Comparison of ENCODE assay signal across 24 cellular contexts in the genomic region with DNA sequence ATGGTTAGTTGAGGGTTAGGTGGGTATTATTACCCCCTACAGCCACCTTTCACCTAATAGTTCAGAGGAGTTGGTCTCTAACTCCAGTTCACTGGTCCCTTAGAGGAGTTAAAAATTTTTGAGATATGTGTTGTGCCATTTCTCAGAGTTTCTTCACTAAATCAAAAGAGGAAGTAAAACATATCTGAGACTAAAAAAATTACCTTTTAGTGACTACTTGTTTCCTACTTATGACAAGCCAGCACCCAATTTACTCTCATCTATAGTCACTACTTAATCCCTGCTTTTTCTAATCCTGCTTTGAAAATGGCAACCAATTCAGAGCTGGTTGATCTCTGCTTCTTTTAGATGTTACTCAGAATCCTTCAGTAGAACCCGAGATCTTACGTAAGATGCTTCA.
DNase-seq lines count a peak whose midpoint lies in the region; ATAC-seq and TF ChIP-seq lines count a peak whose summit lies in the region.
"Had no signal": no experiment of that assay in that cellular context is flagged by ENCODE, and none has a peak within 500 bp of the region (broad histone marks: within the 10 kb centered on the region; RNA-seq: fewer than 3 reads in every experiment).

No MANE protein-coding gene starts in this region.

- TF ChIP-seq CTCF in MM.1S (IDR thresholded peaks at IDR 0.05; ENCODE audit: low read length) (no peak), hepatocyte (IDR thresholded peaks at IDR 0.05; ENCODE audit: poor library complexity) (no peak)

- no peak overlapping the region for H3K27ac Mint-ChIP-seq in stimulated activated memory B cell treated with anti-CD40 and anti-IgM and Interleukin-4, amounts not matched to agents 10 μg/mL and 1 μg/mL and 100 μg/mL, for 72 hours
- H3K27ac Mint-ChIP-seq: immature natural killer cell, nephron progenitor cell, T-helper 17 cell had no signal

- no peak overlapping the region for H3K9ac ChIP-seq in MM.1S (ENCODE audit: low read length)

- H3K4me1 Mint-ChIP-seq in stimulated activated memory B cell treated with anti-CD40 and anti-IgM and Interleukin-4, amounts not matched to agents 10 μg/mL and 1 μg/mL and 100 μg/mL, for 72 hours = peaks cover 8% of the 10 kb centered on the region
- H3K4me1 Mint-ChIP-seq: immature natural killer cell, nephron progenitor cell, T-helper 17 cell had no signal

- no peaks in the 10 kb centered on the region for H3K36me3 ChIP-seq in MM.1S (replicated peaks; ENCODE audit: insufficient read depth, low read length)
- H3K36me3 ChIP-seq in hepatocyte (replicated peaks; ENCODE audit: insufficient read depth, low read depth) = no peaks in the 10 kb centered on the region
- H3K36me3 ChIP-seq: colonic mucosa, heart left ventricle, left ventricle myocardium inferior, WERI-Rb-1 had no signal

- no peaks in the 10 kb centered on the region for H3K9me2 ChIP-seq in MM.1S (replicated peaks; ENCODE audit: insufficient read depth, low read length)
- no peaks in the 10 kb centered on the region for H3K9me2 ChIP-seq in hepatocyte (replicated peaks; ENCODE audit: insufficient read depth)

- DNase-seq in SKM-1 treated with dmso at 0.1 percent for 144 hours (lab: John Stamatoyannopoulos, UW; ENCODE audit: unreplicated experiment) (peak; percentile 41), SKM-1 (lab: John Stamatoyannopoulos, UW; ENCODE audit: unreplicated experiment) (no peak), MM.1S (no peak), hepatocyte (ENCODE audit: low spot score) (no peak), ecto neural progenitor cell (ENCODE audit: low spot score) (no peak)
- DNase-seq: activated CD4-positive, alpha-beta T cell treated with anti-CD3 and anti-CD28 coated beads, Interleukin-2, amount 50 U/mL, for 48 hours; activated gamma-delta T cell; colonic mucosa; EL; heart left ventricle; immature natural killer cell; left ventricle myocardium inferior; midbrain; NCI-H1436; NCI-H2171; NCI-H526; nephron progenitor cell; SHP77; T-helper 17 cell; WERI-Rb-1 had no signal

- ATAC-seq in HG02610 (IDR thresholded peaks at IDR 0.05; ENCODE audit: unreplicated experiment) = peak; percentile 54
- peak; percentile 24 for ATAC-seq in stimulated activated memory B cell treated with anti-CD40 and anti-IgM and Interleukin-4, amounts not matched to agents 10 μg/mL and 1 μg/mL and 100 μg/mL, for 72 hours
- ATAC-seq in HG03280 (IDR thresholded peaks at IDR 0.05; ENCODE audit: unreplicated experiment) = no peak
- ATAC-seq: heart left ventricle, T-helper 17 cell had no signal

- H3K27ac ChIP-seq in MM.1S (ENCODE audit: low read length) (peak overlapping the region; percentile 7; the same call in 1 of the 2 replicates), hepatocyte (no peak overlapping the region)
- H3K27ac ChIP-seq: colonic mucosa, heart left ventricle, HL-60, left ventricle myocardium inferior, WERI-Rb-1 had no signal

- H3K4me2 ChIP-seq in MM.1S (ENCODE audit: low read depth, low read length) (peak overlapping the region; percentile 25; the same call in 1 of the 2 replicates), hepatocyte (no peak overlapping the region)

- H3K79me2 ChIP-seq in MM.1S (ENCODE audit: low read length) (no peaks in the 10 kb centered on the region), hepatocyte (no peaks in the 10 kb centered on the region)

- WGBS in hepatocyte (ENCODE audit: low lambda C conversion rate, missing lambda C conversion rate) = 91% methylated on average over 2 of the region's 2 CpGs

- H3K9me3 Mint-ChIP-seq in stimulated activated memory B cell treated with anti-CD40 and anti-IgM and Interleukin-4, amounts not matched to agents 10 μg/mL and 1 μg/mL and 100 μg/mL, for 72 hours = no peaks in the 10 kb centered on the region
- H3K9me3 Mint-ChIP-seq: nephron progenitor cell had no signal

- no peaks in the 10 kb centered on the region for H3K27me3 Mint-ChIP-seq in stimulated activated memory B cell treated with anti-CD40 and anti-IgM and Interleukin-4, amounts not matched to agents 10 μg/mL and 1 μg/mL and 100 μg/mL, for 72 hours

- no peak overlapping the region for H3K4me3 Mint-ChIP-seq in stimulated activated memory B cell treated with anti-CD40 and anti-IgM and Interleukin-4, amounts not matched to agents 10 μg/mL and 1 μg/mL and 100 μg/mL, for 72 hours
- H3K4me3 Mint-ChIP-seq: immature natural killer cell, nephron progenitor cell, T-helper 17 cell had no signal

- no peaks in the 10 kb centered on the region for H4K20me1 ChIP-seq in MM.1S (ENCODE audit: insufficient read depth, low read length)
- no peaks in the 10 kb centered on the region for H4K20me1 ChIP-seq in hepatocyte (ENCODE audit: insufficient read depth, poor library complexity, severe bottlenecking)

- H3K9me3 ChIP-seq in MM.1S (replicated peaks; ENCODE audit: insufficient read depth, low read length) (0 out of 2 replicates have a peak, but pooled peaks cover 2% of the 10 kb centered on the region), hepatocyte (ENCODE audit: low read depth) (peaks cover 4% of the 10 kb centered on the region)
- H3K9me3 ChIP-seq: colonic mucosa, heart left ventricle, left ventricle myocardium inferior had no signal

- H3K4me1 ChIP-seq in MM.1S (ENCODE audit: low read length) (peaks cover 10% of the 10 kb centered on the region; the same call in 1 of the 2 replicates), hepatocyte (ENCODE audit: insufficient read depth) (no peaks in the 10 kb centered on the region)
- H3K4me1 ChIP-seq: colonic mucosa, heart left ventricle, left ventricle myocardium inferior had no signal

- peak overlapping the region; percentile 41; the same call in 1 of the 2 replicates for H2AFZ ChIP-seq in MM.1S (ENCODE audit: low read length)
- H2AFZ ChIP-seq in hepatocyte = no peak overlapping the region

- H3K27me3 ChIP-seq in MM.1S (replicated peaks; ENCODE audit: insufficient read depth, low read length) (no peaks in the 10 kb centered on the region), hepatocyte (no peaks in the 10 kb centered on the region)
- H3K27me3 ChIP-seq: colonic mucosa, heart left ventricle had no signal

- H3K36me3 Mint-ChIP-seq in stimulated activated memory B cell treated with anti-CD40 and anti-IgM and Interleukin-4, amounts not matched to agents 10 μg/mL and 1 μg/mL and 100 μg/mL, for 72 hours = no peaks in the 10 kb centered on the region
- H3K36me3 Mint-ChIP-seq: immature natural killer cell had no signal

- no peaks in the 10 kb centered on the region for H3F3A ChIP-seq in MM.1S (ENCODE audit: insufficient read depth, low read length)

- H3K4me3 ChIP-seq in MM.1S (ENCODE audit: low read length) = no peak overlapping the region
- no peak overlapping the region for H3K4me3 ChIP-seq in hepatocyte
- H3K4me3 ChIP-seq: colonic mucosa, heart left ventricle, left ventricle myocardium inferior had no signal
